Comparison of ENCODE assay signal across 8 cellular contexts in the genomic region with DNA sequence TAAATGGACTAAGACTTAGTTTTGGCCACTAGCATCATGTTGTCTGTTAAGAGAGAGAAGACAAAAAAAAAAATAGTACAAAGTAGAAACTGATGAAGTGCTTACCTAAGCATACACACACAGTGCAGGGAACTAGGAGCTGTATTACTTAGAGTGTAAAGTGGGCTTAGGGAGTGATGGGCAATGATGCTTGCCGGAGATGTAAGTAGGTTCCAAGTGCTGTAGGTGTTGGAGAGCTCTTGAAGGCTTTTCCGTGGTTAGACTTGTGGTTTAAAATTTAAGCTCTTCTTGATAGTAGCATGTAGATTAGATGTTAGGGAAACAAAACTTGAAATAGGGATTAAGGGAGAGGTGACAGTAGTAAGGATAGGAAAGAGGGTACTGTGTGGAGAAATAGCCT. TPM values are rescaled to one million over a fixed set of nuclear protein-coding genes. Genes with fewer than 3 reads are reported as not detected.
DNase-seq lines count a peak whose midpoint lies in the region; ATAC-seq and TF ChIP-seq lines count a peak whose summit lies in the region.

No MANE protein-coding gene starts in this region.

- peaks cover 40% of the 10 kb centered on the region for H3K36me3 Mint-ChIP-seq in activated CD8-positive, alpha-beta memory T cell treated with anti-CD3 and anti-CD28 coated beads, Interleukin-2, amount 10 ng/mL, durations not matched to agents 7 days and 5 days
- H3K36me3 Mint-ChIP-seq in neural crest cell (ENCODE audit: low read depth) = peaks cover 15% of the 10 kb centered on the region

- no peaks in the 10 kb centered on the region for H3K27me3 Mint-ChIP-seq in activated CD8-positive, alpha-beta memory T cell treated with anti-CD3 and anti-CD28 coated beads, Interleukin-2, amount 10 ng/mL, durations not matched to agents 7 days and 5 days
- H3K27me3 Mint-ChIP-seq in neural crest cell (ENCODE audit: low read depth) = no peaks in the 10 kb centered on the region

- TF ChIP-seq CTCF in OCI-LY1 (IDR thresholded peaks at IDR 0.05; ENCODE audit: low read length) = no peak
- TF ChIP-seq CTCF in dorsolateral prefrontal cortex (IDR thresholded peaks at IDR 0.05 in 54 of 56, conservative IDR thresholded peaks at IDR 0.05 in 2 of 56; ENCODE audit: low read depth in 1 of 56, partially characterized antibody in 56 of 56) = no peak
- TF ChIP-seq CTCF in neural crest cell (conservative IDR thresholded peaks at IDR 0.05) = no peak

- peaks cover 9% of the 10 kb centered on the region; the same call in 1 of the 2 replicates for H3K36me3 ChIP-seq in OCI-LY1 (ENCODE audit: insufficient read depth, low read length)

- peak overlapping the region; percentile 85 for H3K27ac ChIP-seq in OCI-LY1 (ENCODE audit: low read depth, low read length, poor library complexity, severe bottlenecking)
- peak overlapping the region in 4 of 59 donors; percentile 45 to 99 (median 97) for H3K27ac ChIP-seq in dorsolateral prefrontal cortex

- no peak overlapping the region for H2AFZ ChIP-seq in OCI-LY1 (ENCODE audit: low read length)

- H3K27me3 ChIP-seq in OCI-LY1 (ENCODE audit: insufficient read depth, low read length) = no peaks in the 10 kb centered on the region
- no peaks in the 10 kb centered on the region for H3K27me3 ChIP-seq in dorsolateral prefrontal cortex

- H3K9me3 Mint-ChIP-seq in activated CD8-positive, alpha-beta memory T cell treated with anti-CD3 and anti-CD28 coated beads, Interleukin-2, amount 10 ng/mL, durations not matched to agents 7 days and 5 days (ENCODE audit: low read depth) = peaks cover 10% of the 10 kb centered on the region
- peaks cover 5% of the 10 kb centered on the region for H3K9me3 Mint-ChIP-seq in neural crest cell

- peak overlapping the region; percentile 82 for H3K9ac ChIP-seq in OCI-LY1 (ENCODE audit: low read length)

- peak overlapping the region; percentile 86 for H3K27ac Mint-ChIP-seq in activated CD8-positive, alpha-beta memory T cell treated with anti-CD3 and anti-CD28 coated beads, Interleukin-2, amount 10 ng/mL, durations not matched to agents 7 days and 5 days
- H3K27ac Mint-ChIP-seq in neural crest cell (ENCODE audit: unreplicated experiment) = no peak overlapping the region

- H3K4me3 ChIP-seq in OCI-LY1 (ENCODE audit: low read depth, low read length, poor library complexity, severe bottlenecking) = peak overlapping the region; percentile 82
- H3K4me3 ChIP-seq in dorsolateral prefrontal cortex = peak overlapping the region; percentile 58 to 98 (median 91)

- intact Hi-C loops in dorsolateral prefrontal cortex (cut with DNase I) = loop anchor here in 1 of 2 donors (10.0 kb wide), 1 partner anchor 154 kb away; a partner anchor contains a TSS

- H3K4me3 Mint-ChIP-seq in activated CD8-positive, alpha-beta memory T cell treated with anti-CD3 and anti-CD28 coated beads, Interleukin-2, amount 10 ng/mL, durations not matched to agents 7 days and 5 days = peak overlapping the region; percentile 76
- H3K4me3 Mint-ChIP-seq in neural crest cell = peak overlapping the region; percentile 96

- H3K9me3 ChIP-seq in OCI-LY1 (ENCODE audit: low read length) = peaks cover 12% of the 10 kb centered on the region

- H3K4me1 Mint-ChIP-seq in activated CD8-positive, alpha-beta memory T cell treated with anti-CD3 and anti-CD28 coated beads, Interleukin-2, amount 10 ng/mL, durations not matched to agents 7 days and 5 days = peaks cover 39% of the 10 kb centered on the region
- peaks cover 30% of the 10 kb centered on the region for H3K4me1 Mint-ChIP-seq in neural crest cell

- H4K20me1 ChIP-seq in OCI-LY1 (ENCODE audit: insufficient read depth, low read length) = no peaks in the 10 kb centered on the region

- H3F3A ChIP-seq in OCI-LY1 (ENCODE audit: insufficient read depth, low read length) = no peaks in the 10 kb centered on the region

- H3K4me2 ChIP-seq in OCI-LY1 (ENCODE audit: low read length) = peak overlapping the region; percentile 97

- H3K9me2 ChIP-seq in OCI-LY1 (ENCODE audit: low read depth, low read length) = no peaks in the 10 kb centered on the region

- peaks cover 56% of the 10 kb centered on the region for H3K79me2 ChIP-seq in OCI-LY1 (ENCODE audit: insufficient read depth, low read length)

- CTCF ChIA-PET in activated CD8-positive, alpha-beta memory T cell treated with anti-CD3 and anti-CD28 coated beads, Interleukin-2, amount 10 ng/mL, durations not matched to agents 7 days and 5 days (lab: Charles Lee) = interaction anchor here (1.8 to 2.3 kb wide), 2 partner anchors 36 to 158 kb away, joined by 5 to 15 read pairs; no protein-coding TSS in a partner anchor

- no peak for DNase-seq in activated CD8-positive, alpha-beta memory T cell treated with anti-CD3 and anti-CD28 coated beads, Interleukin-2, amount 10 ng/mL, durations not matched to agents 7 days and 5 days
- DNase-seq in activated CD8-positive, alpha-beta memory T cell treated with anti-CD3 and anti-CD28 coated beads, Interleukin-2, amount 50 U/mL, for 4 hours = no peak
- DNase-seq in dorsolateral prefrontal cortex (no peak), neural crest cell (ENCODE audit: low read depth, low spot score) (no peak), NK-92 (lab: John Stamatoyannopoulos, UW; ENCODE audit: unreplicated experiment) (no peak)
- no peak for DNase-seq in stimulated activated CD4-positive, alpha-beta T cell treated with anti-CD3 and anti-CD28 coated beads, Interleukin-2, amount 100 ng/mL, for 24 hours

- peaks cover 36% of the 10 kb centered on the region for H3K4me1 ChIP-seq in OCI-LY1 (ENCODE audit: insufficient read depth, low read length, severe bottlenecking)

- ATAC-seq in activated CD8-positive, alpha-beta memory T cell treated with anti-CD3 and anti-CD28 coated beads, Interleukin-2, amount 10 ng/mL, durations not matched to agents 7 days and 5 days = no peak
- no peak for ATAC-seq in GM19395 (IDR thresholded peaks at IDR 0.05; ENCODE audit: unreplicated experiment)

RNA-seq across cellular contexts. Expression of a gene that starts 34.7 kb away (rescaled TPM):
- 10 to 100 TPM; 25.6 to 26.9 TPM for total RNA-seq in activated CD8-positive, alpha-beta memory T cell treated with anti-CD3 and anti-CD28 coated beads, Interleukin-2, amount 10 ng/mL, durations not matched to agents 7 days and 5 days
- total RNA-seq in dorsolateral prefrontal cortex (10 to 100 TPM; 15.4 to 31.9 (median 23.5) TPM), neural crest cell (10.6 and 12.7 TPM in 2 replicates)
